In genomic region chr10:103448751-103449150, GRCh38 we compare ENCODE assay signal across 9 cellular contexts. TPM values are rescaled to one million over a fixed set of nuclear protein-coding genes. Genes with fewer than 3 reads are reported as not detected.
DNase-seq lines count a peak whose midpoint lies in the region; ATAC-seq and TF ChIP-seq lines count a peak whose summit lies in the region.
"Had no signal": no experiment of that assay in that cellular context is flagged by ENCODE, and none has a peak within 500 bp of the region (broad histone marks: within the 10 kb centered on the region; RNA-seq: fewer than 3 reads in every experiment).

No MANE protein-coding gene starts in this region.

- H3K27me3 Mint-ChIP-seq in T-helper 17 cell, result no peaks in the 10 kb centered on the region

- TF ChIP-seq POLR2A in sigmoid colon (IDR thresholded peaks at IDR 0.05), result no peak

- H3K4me1 ChIP-seq in sigmoid colon, result peaks cover 0 to 67% (median 37%) of the 10 kb centered on the region in 4 donors

- DNase-seq in EL (peak; percentile 90), T-helper 17 cell (no peak), fibroblast of pulmonary artery (ENCODE audit: low read depth) (peak; percentile 80), sigmoid colon (peak; percentile 91), nucleus accumbens (lab: John Stamatoyannopoulos, UW) (no peak), NCI-H2029 treated with DMSO at 0.1 percent for 48 hours (lab: John Stamatoyannopoulos, UW) (no peak)
- DNase-seq in effector CD4-positive, alpha-beta T cell, result no peak

- peaks cover 7 to 57% (median 17%) of the 10 kb centered on the region in 4 donors for H3K36me3 ChIP-seq in sigmoid colon

- H3K36me3 Mint-ChIP-seq in T-helper 17 cell (ENCODE audit: low read depth), result peaks cover 18% of the 10 kb centered on the region

- no peak for TF ChIP-seq EP300 in sigmoid colon (IDR thresholded peaks at IDR 0.05)

- no peak for TF ChIP-seq CTCF in fibroblast of pulmonary artery (IDR thresholded peaks at IDR 0.05; ENCODE audit: low read length, missing control alignments)
- TF ChIP-seq CTCF in sigmoid colon (IDR thresholded peaks at IDR 0.05), result no peak

- H3K27ac ChIP-seq in sigmoid colon, result peak overlapping the region; percentile 81 to 88 (median 82)

- H3K27ac Mint-ChIP-seq in T-helper 17 cell, result peak overlapping the region; percentile 97

- peaks cover 62% of the 10 kb centered on the region for H3K4me1 Mint-ChIP-seq in T-helper 17 cell

- intact Hi-C loops in sigmoid colon (cut with DNase I), result no loop called here

- H3K4me3 Mint-ChIP-seq in T-helper 17 cell, result peak overlapping the region; percentile 95

- 65 to 69% methylated on average over 1 of the region's 1 CpG for WGBS in sigmoid colon, 2 donors

- ATAC-seq in T-helper 17 cell (no peak), HG02852 (IDR thresholded peaks at IDR 0.05; ENCODE audit: unreplicated experiment) (no peak)

- no peaks in the 10 kb centered on the region for H3K27me3 ChIP-seq in sigmoid colon

- H3K4me3 ChIP-seq in fibroblast of pulmonary artery (replicated peaks; ENCODE audit: low read depth, low read length), result no peak overlapping the region
- H3K4me3 ChIP-seq in sigmoid colon, result peak overlapping the region in 1 of 4 donors; percentile 8

- H3K9me3 ChIP-seq in T-helper 17 cell (ENCODE audit: control insufficient read depth, low read length, poor library complexity, severe bottlenecking), result no peaks in the 10 kb centered on the region
- no peaks in the 10 kb centered on the region for H3K9me3 ChIP-seq in sigmoid colon

RNA-seq across cellular contexts. Expression of gene CALHM2, which starts 3.4 kb away (rescaled TPM):
- total RNA-seq in T-helper 17 cell, result 10 to 100 TPM; 15.5 to 23.6 TPM
- total RNA-seq in sigmoid colon, result 10 to 100 TPM; 27.4 to 55.4 (median 46.4) TPM
- polyA plus RNA-seq in sigmoid colon, result 10 to 100 TPM in 2 of 3 donors, 1 to 10 TPM in 1; 5.5 to 20.4 (median 13.7) TPM

RNA-seq across cellular contexts. Expression of gene CALHM1, which starts 9.9 kb away (rescaled TPM):
- total RNA-seq in T-helper 17 cell (not detected), sigmoid colon (not detected)
- under 1 TPM in 1 of 3 donors, not detected in 2; 0.07 TPM for polyA plus RNA-seq in sigmoid colon

RNA-seq across cellular contexts. Expression of gene CALHM3, which starts 30.3 kb away (rescaled TPM):
- total RNA-seq in T-helper 17 cell (not detected), sigmoid colon (not detected)
- not detected for polyA plus RNA-seq in sigmoid colon
- total RNA-seq: T-helper 2 cell treated with Interferon-gamma antibody and Interleukin-4, amounts not matched to agents 100 ng/mL and 5 ng/mL, for 36 hours had no signal

RNA-seq across cellular contexts. Expression of gene NEURL1, which starts 44.8 kb away (rescaled TPM):
- total RNA-seq in T-helper 17 cell (1 to 10 TPM in 1 of 2 donors, under 1 TPM in 1; 0.50 to 1.1 TPM), sigmoid colon (under 1 TPM in 3 of 4 donors, not detected in 1; 0.41 to 0.71 (median 0.55) TPM)
- 10 to 100 TPM; 29.9 to 54.1 (median 31.8) TPM for polyA plus RNA-seq in sigmoid colon

RNA-seq across cellular contexts. Expression of gene PDCD11, which starts 52.3 kb away (rescaled TPM):
- total RNA-seq in T-helper 17 cell (10 to 100 TPM; 18.7 to 29.7 TPM), sigmoid colon (10 to 100 TPM; 11.0 to 15.0 (median 13.0) TPM)
- 10 to 100 TPM in 1 of 3 donors, 1 to 10 TPM in 2; 3.2 to 24.0 (median 6.0) TPM for polyA plus RNA-seq in sigmoid colon

Comparison
In these comparisons a context has a peak if more than half of its experiments do, and no peak if none do; other contexts are left out.
1. DNase-seq: peak in EL (single experiment), fibroblast of pulmonary artery (single experiment) and sigmoid colon (single experiment); none in T-helper 17 cell (0 of 3), effector CD4-positive, alpha-beta T cell (single experiment), nucleus accumbens (0 of 56) and NCI-H2029 treated with DMSO at 0.1 percent for 48 hours (single experiment).